In genomic region chr12:8081921-8082577, GRCh38 we compare ENCODE assay signal across 8 cellular contexts. TPM values are rescaled to one million over a fixed set of nuclear protein-coding genes. Genes with fewer than 3 reads are reported as not detected.
DNase-seq lines count a peak whose midpoint lies in the region; ATAC-seq and TF ChIP-seq lines count a peak whose summit lies in the region.

TSS of gene NECAP1 (plus strand) at chr12:8082274. CDS start at chr12:8082289, 15 bp downstream.

- no peaks in the 10 kb centered on the region for H3K27me3 ChIP-seq in ACC112 (ENCODE audit: insufficient read depth, low read length)
- no peaks in the 10 kb centered on the region for H3K27me3 ChIP-seq in WERI-Rb-1 (ENCODE audit: insufficient read depth, low read depth, severe bottlenecking)
- no peaks in the 10 kb centered on the region for H3K27me3 ChIP-seq in mammary epithelial cell (ENCODE audit: insufficient read depth, low read length)
- H3K27me3 ChIP-seq in iPS-20b (ENCODE audit: insufficient read depth, low read length) = no peaks in the 10 kb centered on the region

- peaks cover 19% of the 10 kb centered on the region for H3K4me1 ChIP-seq in ACC112 (ENCODE audit: control insufficient read depth, insufficient read depth, low read length, unreplicated experiment)
- H3K4me1 ChIP-seq in mammary epithelial cell (ENCODE audit: insufficient read depth, low read length) = peaks cover 21% of the 10 kb centered on the region
- H3K4me1 ChIP-seq in iPS-20b (ENCODE audit: insufficient read depth, low read length) = peaks cover 2% of the 10 kb centered on the region; the same call in 1 of the 2 replicates

- no peaks in the 10 kb centered on the region for H3K9me3 ChIP-seq in WERI-Rb-1 (ENCODE audit: severe bottlenecking)
- no peaks in the 10 kb centered on the region for H3K9me3 ChIP-seq in mammary epithelial cell (replicated peaks; ENCODE audit: insufficient read depth, low read length)
- H3K9me3 ChIP-seq in iPS-20b (ENCODE audit: insufficient read depth, low read depth, low read length) = no peaks in the 10 kb centered on the region

- DNase-seq in NCI-H2196 treated with DMSO at 0.1 percent for 48 hours (lab: John Stamatoyannopoulos, UW; ENCODE audit: unreplicated experiment) = peak; percentile 57
- DNase-seq in WERI-Rb-1 = peak; percentile 94
- peak; percentile 96 for DNase-seq in mammary epithelial cell

- H3K36me3 ChIP-seq in ACC112 (ENCODE audit: insufficient read depth, low read length) = no peaks in the 10 kb centered on the region
- H3K36me3 ChIP-seq in WERI-Rb-1 = peaks cover 10% of the 10 kb centered on the region
- no peaks in the 10 kb centered on the region for H3K36me3 ChIP-seq in mammary epithelial cell (ENCODE audit: insufficient read depth, low read length)
- H3K36me3 ChIP-seq in iPS-20b (ENCODE audit: insufficient read depth, low read depth, low read length) = no peaks in the 10 kb centered on the region

- intact Hi-C loops in mammary epithelial cell (cut with micrococcal nuclease) = no loop called here

- H3K9ac ChIP-seq in mammary epithelial cell (ENCODE audit: insufficient read depth, low read length) (peak within 1 kb of the TSS; percentile 92), iPS-20b (ENCODE audit: low read depth, low read length) (peak within 1 kb of the TSS; percentile 97)

- H3K27ac ChIP-seq in ACC112 (ENCODE audit: low read depth, low read length) (peak within 1 kb of the TSS; percentile 75), WERI-Rb-1 (peak within 1 kb of the TSS; percentile 93), mammary epithelial cell (ENCODE audit: insufficient read depth, low read depth, low read length) (peak within 1 kb of the TSS; percentile 88), iPS-20b (ENCODE audit: low read length) (peak within 1 kb of the TSS; percentile 95), skin epidermis (peak within 1 kb of the TSS; percentile 62 to 97 (median 90))

- CTCF ChIA-PET in mammary epithelial cell (lab: Charles Lee; ENCODE audit: low non-redundant PET) = no interaction called here

- H3K79me2 ChIP-seq in ACC112 (ENCODE audit: control insufficient read depth, insufficient read depth, low read length, unreplicated experiment) = peaks cover 53% of the 10 kb centered on the region
- peaks cover 53% of the 10 kb centered on the region for H3K79me2 ChIP-seq in mammary epithelial cell (ENCODE audit: insufficient read depth, low read length)

- dilution Hi-C loops in mammary epithelial cell (cut with HindIII; ENCODE audit: low sequenced_read_pairs) = no loop called here

- 1% methylated on average over 31 of the region's 49 CpGs for WGBS in mammary epithelial cell (ENCODE audit: low coverage, missing lambda C conversion rate)

- peak within 1 kb of the TSS; percentile 92 for H3K4me2 ChIP-seq in mammary epithelial cell (ENCODE audit: insufficient read depth, low read depth, low read length)

- H3K4me3 ChIP-seq in ACC112 (ENCODE audit: low read depth, low read length) = peak within 1 kb of the TSS; percentile 92
- peak within 1 kb of the TSS; percentile 94 for H3K4me3 ChIP-seq in WERI-Rb-1 (ENCODE audit: low read depth, low read length)
- peak within 1 kb of the TSS; percentile 74 to 96 (median 81) for H3K4me3 ChIP-seq in mammary epithelial cell (replicated peaks in 1 of 3; ENCODE audit: insufficient read depth in 1 of 3, low read depth in 2 of 3, low read length in 3 of 3)
- peak within 1 kb of the TSS; percentile 91 for H3K4me3 ChIP-seq in iPS-20b (ENCODE audit: low read length)
- H3K4me3 ChIP-seq in skin epidermis = peak within 1 kb of the TSS; percentile 68 to 95 (median 87)

- peak; percentile 83 for ATAC-seq in GM18870 (IDR thresholded peaks at IDR 0.05; ENCODE audit: unreplicated experiment)
- ATAC-seq in HG03135 (IDR thresholded peaks at IDR 0.05; ENCODE audit: unreplicated experiment) = peak; percentile 83

- no TSS peak for BruUV-seq in mammary epithelial cell (replicated peaks; lab: Mats Ljungman, UMichigan)

- peak within 1 kb of the TSS; percentile 94 for H2AFZ ChIP-seq in ACC112 (ENCODE audit: low read length, unreplicated experiment)
- peak within 1 kb of the TSS; percentile 97 for H2AFZ ChIP-seq in mammary epithelial cell (ENCODE audit: low read depth, low read length)

- TF ChIP-seq CTCF in WERI-Rb-1 (IDR thresholded peaks at IDR 0.05; ENCODE audit: low read depth, low read length) = no peak
- TF ChIP-seq CTCF in mammary epithelial cell (conservative IDR thresholded peaks at IDR 0.05 in 1 of 2, IDR thresholded peaks at IDR 0.05 in 1 of 2; ENCODE audit: extremely low read depth in 1 of 2, insufficient read depth in 1 of 2, low read depth in 1 of 2, low read length in 2 of 2) = no peak

- no peaks in the 10 kb centered on the region for H4K20me1 ChIP-seq in mammary epithelial cell (ENCODE audit: insufficient read depth, low read length)

- in situ Hi-C loops in mammary epithelial cell (cut with MboI; ENCODE audit: low sequenced_read_pairs in 2 of 2) = no loop called here

RNA-seq across cellular contexts. Expression of gene NECAP1, which starts in this region (rescaled TPM):
- 10 to 100 TPM; 33.8 to 43.5 TPM for total RNA-seq in mammary epithelial cell
- 26.4 TPM for polyA plus RNA-seq in mammary epithelial cell
- 24.7 TPM for polyA minus RNA-seq in mammary epithelial cell

Comparison
In these comparisons a context has a peak if more than half of its experiments do, and no peak if none do; other contexts are left out.
1. Peak in every context shown above with its lines: DNase-seq, ATAC-seq, H3K4me3 ChIP-seq and H3K27ac ChIP-seq.